ENCODE assay signal across 33 cellular contexts in genomic region chr19:34049944-34050343, GRCh38.
"Had no signal": no experiment of that assay in that cellular context is flagged by ENCODE, and none has a peak within 500 bp of the region (broad histone marks: within the 10 kb centered on the region; RNA-seq: fewer than 3 reads in every experiment).

No MANE protein-coding gene starts in this region.

- H3K9me3 ChIP-seq: adrenal gland, ascending aorta, body of pancreas, breast epithelium had no signal

- DNase-seq: activated effector memory CD4-positive, alpha-beta T cell treated with anti-CD3 and anti-CD28 coated beads, Interleukin-2, amount 50 U/mL, for 16 hours; activated effector memory CD4-positive, alpha-beta T cell treated with Interleukin-2 at 50 U/mL for 16 hours; activated gamma-delta T cell; activated gamma-delta T cell treated with Interleukin-2 at 50 U/mL for 16 hours; activated naive CD4-positive, alpha-beta T cell; activated naive CD4-positive, alpha-beta T cell treated with anti-CD3 and anti-CD28 coated beads for 36 hours; activated naive CD4-positive, alpha-beta T cell treated with anti-CD3 and anti-CD28 coated beads, Interleukin-2, amount 10 ng/mL, durations not matched to agents 7 days and 5 days; activated naive CD4-positive, alpha-beta T cell treated with anti-CD3 and anti-CD28 coated beads, Interleukin-2, amount 50 U/mL, for 16 hours; activated naive CD8-positive, alpha-beta T cell treated with anti-CD3 and anti-CD28 coated beads for 36 hours; activated naive CD8-positive, alpha-beta T cell treated with anti-CD3 and anti-CD28 coated beads, Interleukin-2, amount 10 ng/mL, durations not matched to agents 7 days and 5 days; activated naive CD8-positive, alpha-beta T cell treated with anti-CD3 and anti-CD28 coated beads, Interleukin-2, amount 50 U/mL, for 24 hours; activated T-cell treated with anti-CD3 and anti-CD28 coated beads, Interleukin-2, amount 50 U/mL, for 24 hours; activated T-cell treated with anti-CD3 and anti-CD28 coated beads, Interleukin-2, amount 50 U/mL, for 4 hours; activated T-cell treated with anti-CD3 and anti-CD28 coated beads, Interleukin-2, amount 50 U/mL, for 48 hours; activated T-cell treated with anti-CD3 and anti-CD28 coated beads, Interleukin-2, amount 50 U/mL, for 72 hours; adrenal gland; amniotic stem cell; amygdala; anterior cingulate cortex; aorta; body of pancreas; brain microvascular endothelial cell; caudate nucleus; central memory CD4-positive, alpha-beta T cell; cerebellar nuclear complex had no signal

- H3K27ac ChIP-seq: adrenal gland, ascending aorta, body of pancreas, brain microvascular endothelial cell, breast epithelium, cardiac muscle cell had no signal

- H3K4me1 ChIP-seq: adrenal gland, ascending aorta, body of pancreas, breast epithelium had no signal

- H3K4me3 ChIP-seq: adrenal gland, ascending aorta, body of pancreas, breast epithelium, cardiac muscle cell had no signal

- FAIRE-seq: astrocyte, bronchial epithelial cell, colon had no signal

- H3K36me3 ChIP-seq: adrenal gland, ascending aorta, brain microvascular endothelial cell, breast epithelium, cardiac muscle cell had no signal

- ATAC-seq: activated naive CD4-positive, alpha-beta T cell treated with anti-CD3 and anti-CD28 coated beads, Interleukin-2, amount 50 U/mL, for 72 hours; activated naive CD8-positive, alpha-beta T cell treated with anti-CD3 and anti-CD28 coated beads, Interleukin-2, amount 50 U/mL, for 24 hours; activated T-cell treated with anti-CD3 and anti-CD28 coated beads, Interleukin-2, amount 50 U/mL, for 4 hours; activated T-cell treated with anti-CD3 and anti-CD28 coated beads, Interleukin-2, amount 50 U/mL, for 72 hours; activated T-helper 17 cell treated with anti-CD3 and anti-CD28 coated beads, Interleukin-2, amount 50 U/mL, for 72 hours; body of pancreas had no signal

- H3K27me3 ChIP-seq: ascending aorta, body of pancreas, brain microvascular endothelial cell, cardiac muscle cell had no signal
